In the genomic region with DNA sequence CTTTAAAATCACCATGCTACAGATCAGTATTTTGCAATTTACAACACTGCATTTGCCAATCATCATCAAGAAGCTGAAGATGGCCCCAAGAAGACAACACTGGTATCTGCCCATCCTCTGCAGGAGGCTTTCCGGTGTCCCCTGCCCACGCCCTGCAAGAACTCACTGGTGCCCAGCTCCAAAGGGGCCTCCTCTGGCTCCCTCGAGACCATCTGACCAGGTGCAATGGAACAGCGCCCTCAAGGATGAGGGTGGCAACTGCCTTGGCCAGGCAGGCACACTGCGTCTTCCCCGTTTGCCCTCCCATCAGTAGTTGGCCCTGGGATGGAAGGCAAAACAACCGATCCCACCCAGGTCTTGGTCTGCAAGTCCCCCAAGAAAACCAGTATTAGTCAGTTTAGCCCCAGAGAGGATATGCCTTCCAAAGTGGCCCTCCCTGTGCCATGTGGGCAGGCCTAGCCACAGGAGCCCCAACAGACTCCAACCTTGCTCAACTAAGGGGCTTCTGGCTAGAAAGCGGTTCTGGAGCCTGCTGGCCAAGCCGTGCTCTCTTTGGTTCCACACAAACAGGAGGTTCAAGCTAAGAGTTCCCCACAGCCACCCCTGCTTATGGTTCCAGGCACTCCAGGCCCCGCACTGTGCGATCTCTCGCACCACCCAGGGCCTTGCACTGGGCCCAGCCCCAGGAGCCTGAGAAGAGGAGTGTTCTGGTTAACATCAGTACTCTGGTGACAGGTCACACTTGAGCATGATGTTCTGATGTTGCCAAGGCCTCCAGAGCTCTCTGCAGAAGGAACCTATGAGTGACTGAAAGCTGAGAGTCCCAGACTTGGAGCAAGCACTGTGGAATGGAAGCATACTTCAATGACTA, we compare ENCODE assay signal across 20 cellular contexts. TPM values are rescaled to one million over a fixed set of nuclear protein-coding genes. Genes with fewer than 3 reads are reported as not detected.
DNase-seq lines count a peak whose midpoint lies in the region; ATAC-seq and TF ChIP-seq lines count a peak whose summit lies in the region.
"Had no signal": no experiment of that assay in that cellular context is flagged by ENCODE, and none has a peak within 500 bp of the region (broad histone marks: within the 10 kb centered on the region; RNA-seq: fewer than 3 reads in every experiment).

No MANE protein-coding gene starts in this region.

- intact Hi-C loops in left cardiac atrium (cut with DNase I): loop anchor here in 1 of 2 donors (5.0 kb wide), 1 partner anchor 51 kb away; no protein-coding TSS in a partner anchor
- intact Hi-C loops in stomach (cut with DNase I; ENCODE audit: low total_unique reads): no loop called here

- peak overlapping the region; percentile 42 for H3K27ac Mint-ChIP-seq in activated T-cell treated with anti-CD3 and anti-CD28 coated beads, Interleukin-2, amount 50 U/mL, for 24 hours
- H3K27ac Mint-ChIP-seq: stimulated activated memory B cell treated with anti-CD40 and anti-IgM and Interleukin-4, amounts not matched to agents 10 μg/mL and 1 μg/mL and 100 μg/mL, for 72 hours had no signal

- H3K36me3 Mint-ChIP-seq in activated T-cell treated with anti-CD3 and anti-CD28 coated beads, Interleukin-2, amount 50 U/mL, for 24 hours (ENCODE audit: low read depth): peaks cover 88% of the 10 kb centered on the region

- POLR2A ChIA-PET in RWPE1 (lab: Yijun Ruan, JAX; ENCODE audit: low non-redundant PET): no interaction called here

- CTCF ChIA-PET in RWPE1 (lab: Yijun Ruan, JAX): no interaction called here

- TF ChIP-seq POLR2A in stomach (IDR thresholded peaks at IDR 0.05): no peak

- no peaks in the 10 kb centered on the region for H3K27me3 Mint-ChIP-seq in activated T-cell treated with anti-CD3 and anti-CD28 coated beads, Interleukin-2, amount 50 U/mL, for 24 hours
- H3K27me3 Mint-ChIP-seq: naive thymus-derived CD4-positive, alpha-beta T cell; stimulated activated memory B cell treated with anti-CD40 and anti-IgM and Interleukin-4, amounts not matched to agents 10 μg/mL and 1 μg/mL and 100 μg/mL, for 72 hours had no signal

- 92 to 96% (median 94%) methylated on average over 11 to 12 of the region's 12 CpGs for WGBS in stomach, 5 donors

- H3K4me1 ChIP-seq in stomach: peaks cover 31 to 67% (median 54%) of the 10 kb centered on the region in 4 donors

- DNase-seq in activated T-cell treated with anti-CD3 and anti-CD28 coated beads, Interleukin-2, amount 50 U/mL, for 24 hours: no peak
- DNase-seq in activated T-cell treated with anti-CD3 and anti-CD28 coated beads, Interleukin-2, amount 50 U/mL, for 48 hours: no peak
- DNase-seq in RWPE1 (ENCODE audit: low spot score): no peak
- DNase-seq in left cardiac atrium: peak; percentile 49
- no peak for DNase-seq in stomach
- no peak for DNase-seq in stimulated activated CD4-positive, alpha-beta T cell treated with anti-CD3 and anti-CD28 coated beads, Interleukin-12 subunit alpha, Interleukin-12 subunit beta, amount 100 ng/mL, for 4 hours
- no peak for DNase-seq in NOMO-1 treated with dmso at 0.1 percent for 144 hours (lab: John Stamatoyannopoulos, UW; ENCODE audit: unreplicated experiment)
- DNase-seq: amniotic stem cell; foreskin melanocyte; GF-D8; lower lobe of right lung; naive thymus-derived CD4-positive, alpha-beta T cell; NCI-H2029; posterior cingulate gyrus; SIG-M5 had no signal

- no peak for TF ChIP-seq CTCF in RWPE1 (conservative IDR thresholded peaks at IDR 0.05; ENCODE audit: low read depth)
- TF ChIP-seq CTCF in stomach (IDR thresholded peaks at IDR 0.05): no peak

- peak overlapping the region; percentile 47 for H3K27ac ChIP-seq in RWPE1
- peak overlapping the region in 3 of 5 donors; percentile 18 to 55 (median 31) for H3K27ac ChIP-seq in stomach
- H3K27ac ChIP-seq: lower lobe of right lung had no signal

- H3K27me3 ChIP-seq in stomach: no peaks in the 10 kb centered on the region

- H3K4me3 Mint-ChIP-seq in activated T-cell treated with anti-CD3 and anti-CD28 coated beads, Interleukin-2, amount 50 U/mL, for 24 hours: no peak overlapping the region
- H3K4me3 Mint-ChIP-seq: stimulated activated memory B cell treated with anti-CD40 and anti-IgM and Interleukin-4, amounts not matched to agents 10 μg/mL and 1 μg/mL and 100 μg/mL, for 72 hours had no signal

- H3K9me3 ChIP-seq in stomach: no peaks in the 10 kb centered on the region
- H3K9me3 ChIP-seq: HAP-1, lower lobe of right lung had no signal

- ATAC-seq in left cardiac atrium (peak; percentile 63 to 64), HG03039 (IDR thresholded peaks at IDR 0.05; ENCODE audit: unreplicated experiment) (no peak)
- ATAC-seq: lower lobe of right lung; naive thymus-derived CD4-positive, alpha-beta T cell; stimulated activated memory B cell treated with anti-CD40 and anti-IgM and Interleukin-4, amounts not matched to agents 10 μg/mL and 1 μg/mL and 100 μg/mL, for 72 hours had no signal

- no peak for TF ChIP-seq EP300 in stomach (IDR thresholded peaks at IDR 0.05)

- H3K36me3 ChIP-seq in stomach: peaks cover 14 to 41% (median 27%) of the 10 kb centered on the region in 4 donors

- no peaks in the 10 kb centered on the region for H3K9me3 Mint-ChIP-seq in activated T-cell treated with anti-CD3 and anti-CD28 coated beads, Interleukin-2, amount 50 U/mL, for 24 hours
- H3K9me3 Mint-ChIP-seq: naive thymus-derived CD4-positive, alpha-beta T cell; stimulated activated memory B cell treated with anti-CD40 and anti-IgM and Interleukin-4, amounts not matched to agents 10 μg/mL and 1 μg/mL and 100 μg/mL, for 72 hours had no signal

- H3K4me1 Mint-ChIP-seq in activated T-cell treated with anti-CD3 and anti-CD28 coated beads, Interleukin-2, amount 50 U/mL, for 24 hours (ENCODE audit: low read depth): peaks cover 63% of the 10 kb centered on the region

- H3K4me3 ChIP-seq in stomach: no peak overlapping the region
- H3K4me3 ChIP-seq: HAP-1, lower lobe of right lung had no signal

RNA-seq across cellular contexts. Expression of a gene that starts 4.7 kb away (rescaled TPM):
- total RNA-seq in left cardiac atrium: 10 to 100 TPM; 38.3 to 39.9 TPM
- total RNA-seq in stomach: 10 to 100 TPM; 35.7 to 81.7 (median 44.3) TPM
- 10 to 100 TPM; 25.9 to 38.3 (median 32.3) TPM for polyA plus RNA-seq in stomach

RNA-seq across cellular contexts. Expression of a gene that starts 5.7 kb away (rescaled TPM):
- 10 to 100 TPM; 73.9 to 86.2 TPM for total RNA-seq in left cardiac atrium
- total RNA-seq in stomach: 100 to 1,000 TPM; 107 to 153 (median 148) TPM
- polyA plus RNA-seq in stomach: 10 to 100 TPM; 24.4 to 31.0 (median 25.6) TPM

RNA-seq across cellular contexts. Expression of a gene that starts 45.3 kb away (rescaled TPM):
- not detected for total RNA-seq in left cardiac atrium
- total RNA-seq in stomach: 1 to 10 TPM in 1 of 5 donors, not detected in 4; 1.9 TPM
- under 1 TPM in 1 of 3 donors, not detected in 2; 0.08 TPM for polyA plus RNA-seq in stomach
- total RNA-seq: HT-29, lower lobe of right lung, urinary bladder had no signal
- polyA plus RNA-seq: naive thymus-derived CD4-positive, alpha-beta T cell; urinary bladder had no signal
